In the genomic region with DNA sequence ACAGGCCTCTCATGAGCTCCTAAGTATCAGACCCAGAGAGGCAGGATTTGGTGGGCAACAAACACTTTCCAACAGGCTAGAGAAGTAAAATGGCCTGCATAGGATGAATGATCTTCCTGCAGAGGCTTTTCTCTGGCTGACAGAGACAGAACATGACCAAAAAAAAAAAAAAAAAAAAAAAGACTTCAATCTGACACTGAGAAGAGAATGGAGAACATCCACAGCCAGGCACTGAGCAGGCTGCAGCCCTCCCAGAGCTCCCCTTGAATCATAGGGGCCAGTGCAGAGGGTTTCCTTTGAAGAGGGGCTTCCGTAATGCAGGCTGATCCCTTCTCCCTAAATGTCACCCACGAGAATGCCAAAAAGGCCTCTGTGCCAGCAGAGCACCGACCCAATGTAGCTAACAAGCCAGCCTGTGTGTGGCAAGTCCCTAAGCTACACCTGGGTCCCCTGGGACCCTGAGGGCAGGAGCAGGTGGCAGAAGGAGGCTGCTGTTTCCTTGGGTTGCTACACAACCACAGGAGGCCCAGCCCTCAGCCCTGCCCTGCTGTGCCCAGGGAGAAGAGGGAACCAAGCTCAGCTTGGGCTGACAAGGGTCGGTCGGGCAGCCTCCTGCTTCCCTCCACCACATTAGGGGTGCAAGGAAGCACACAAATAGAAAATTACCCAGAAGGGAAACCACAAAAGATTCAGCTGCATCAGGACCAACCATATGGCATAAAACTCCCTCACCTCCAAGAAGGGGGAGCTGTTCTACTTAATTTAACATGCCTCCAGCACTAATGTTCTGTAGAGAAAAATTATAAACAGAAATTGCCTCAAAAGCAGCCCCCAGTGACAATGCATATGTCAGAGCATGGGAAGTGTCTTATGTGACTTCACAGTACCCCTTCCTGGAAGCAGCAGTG, we compare ENCODE assay signal across 8 cellular contexts. TPM values are rescaled to one million over a fixed set of nuclear protein-coding genes. Genes with fewer than 3 reads are reported as not detected.
DNase-seq lines count a peak whose midpoint lies in the region; ATAC-seq and TF ChIP-seq lines count a peak whose summit lies in the region.

No MANE protein-coding gene starts in this region.

- no peak overlapping the region for H3K27ac Mint-ChIP-seq in Calu3 (ENCODE audit: unreplicated experiment)

- H3K27me3 ChIP-seq in DND-41 (ENCODE audit: insufficient read depth, low read length, poor library complexity) (no peaks in the 10 kb centered on the region), body of pancreas (no peaks in the 10 kb centered on the region)

- H3K9me3 Mint-ChIP-seq in Calu3 (ENCODE audit: low read depth, unreplicated experiment), result no peaks in the 10 kb centered on the region

- intact Hi-C loops in Calu3 (cut with micrococcal nuclease; ENCODE audit: unreplicated experiment), result no loop called here
- intact Hi-C loops in body of pancreas (cut with DNase I), result no loop called here

- no peaks in the 10 kb centered on the region for H3K79me2 ChIP-seq in DND-41 (ENCODE audit: insufficient read depth, low read length)

- CTCF ChIA-PET in Calu3 (lab: Charles Lee), result interaction anchor here (0.6 to 1.6 kb wide), 2 partner anchors 126 to 156 kb away, joined by 3 to 7 read pairs; no protein-coding TSS in a partner anchor

- no peaks in the 10 kb centered on the region for H4K20me1 ChIP-seq in DND-41 (ENCODE audit: insufficient read depth, low read length)

- H3K4me1 ChIP-seq in DND-41 (ENCODE audit: insufficient read depth, low read length) (peaks cover 44% of the 10 kb centered on the region), body of pancreas (no peaks in the 10 kb centered on the region)

- H3K4me1 Mint-ChIP-seq in Calu3 (ENCODE audit: low read depth, unreplicated experiment), result peaks cover 59% of the 10 kb centered on the region

- H3K4me3 ChIP-seq in DND-41 (ENCODE audit: low read depth in 1 of 2, low read length in 2 of 2) (peak overlapping the region in 1 of 2 experiments; percentile 16; a peak in 1 of 4 replicates), body of pancreas (no peak overlapping the region)

- H2AFZ ChIP-seq in DND-41 (ENCODE audit: low read depth, low read length), result no peak overlapping the region

- peaks cover 5% of the 10 kb centered on the region for H3K36me3 Mint-ChIP-seq in Calu3 (ENCODE audit: insufficient read depth, unreplicated experiment)

- DNase-seq in DND-41, result peak; percentile 92
- peak; percentile 80 for DNase-seq in RPMI8226
- no peak for DNase-seq in Calu3
- no peak for DNase-seq in GM19238 (ENCODE audit: insufficient read length, low spot score)
- DNase-seq in body of pancreas, result no peak
- DNase-seq in superior temporal gyrus (ENCODE audit: extremely low spot score), result no peak

- no TSS peak for BruUV-seq in Calu3 (replicated peaks; lab: Mats Ljungman, UMichigan)

- TF ChIP-seq POLR2A in body of pancreas (IDR thresholded peaks at IDR 0.05), result no peak

- peak overlapping the region; percentile 55 for H3K4me2 ChIP-seq in DND-41 (ENCODE audit: insufficient read depth, low read length)

- TF ChIP-seq CTCF in DND-41 (IDR thresholded peaks at IDR 0.05; ENCODE audit: borderline replicate concordance, extremely low read depth, low read length, poor library complexity, severe bottlenecking), result peak; percentile 53
- no peak for TF ChIP-seq CTCF in Calu3 (IDR thresholded peaks at IDR 0.05; ENCODE audit: unreplicated experiment)
- no peak for TF ChIP-seq CTCF in body of pancreas (IDR thresholded peaks at IDR 0.05)

- H3K9ac ChIP-seq in DND-41 (ENCODE audit: low read depth, low read length), result peak overlapping the region; percentile 34

- ATAC-seq in DND-41 (ENCODE audit: insufficient read depth, low read depth), result peak; percentile 97
- peak; percentile 50 for ATAC-seq in GM21360 (IDR thresholded peaks at IDR 0.05; ENCODE audit: unreplicated experiment)
- ATAC-seq in HG03521 (IDR thresholded peaks at IDR 0.05; ENCODE audit: unreplicated experiment), result peak; percentile 54
- no peak for ATAC-seq in body of pancreas

- H3K27ac ChIP-seq in DND-41 (ENCODE audit: low read length), result peak overlapping the region; percentile 81
- H3K27ac ChIP-seq in body of pancreas, result no peak overlapping the region

- H3K4me3 Mint-ChIP-seq in Calu3 (ENCODE audit: low read depth, unreplicated experiment), result no peak overlapping the region

- WGBS in body of pancreas, 2 donors, result 100% methylated on average over 1 to 2 of the region's 5 CpGs

- H3K27me3 Mint-ChIP-seq in Calu3 (ENCODE audit: unreplicated experiment), result no peaks in the 10 kb centered on the region

- H3K36me3 ChIP-seq in DND-41 (ENCODE audit: insufficient read depth, low read length) (no peaks in the 10 kb centered on the region), body of pancreas (replicated peaks in 1 of 2; ENCODE audit: insufficient read depth in 1 of 2, low read depth in 2 of 2) (no peaks in the 10 kb centered on the region)

- H3K9me3 ChIP-seq in DND-41 (ENCODE audit: insufficient read depth, low read length, severe bottlenecking), result no peaks in the 10 kb centered on the region
- H3K9me3 ChIP-seq in body of pancreas, result no peaks in the 10 kb centered on the region

RNA-seq across cellular contexts. Expression of a gene that starts 55.5 kb away (rescaled TPM):
- total RNA-seq in Calu3 (2022) (2.6 and 4.0 TPM in 2 replicates), body of pancreas (under 1 TPM; under 0.01 to 0.99 TPM)

Comparison
In these comparisons a context has a peak if more than half of its experiments do, and no peak if none do; other contexts are left out.
1. DNase-seq: peak in DND-41 (single experiment) and RPMI8226 (single experiment); none in Calu3 (single experiment), GM19238 (single experiment), body of pancreas (0 of 4) and superior temporal gyrus (single experiment).